In genomic region chr13:97388385-97388784, GRCh38 we compare ENCODE assay signal across 15 cellular contexts. TPM values are rescaled to one million over a fixed set of nuclear protein-coding genes. Genes with fewer than 3 reads are reported as not detected.
A peak's percentile ranks its signal among the peaks of the same experiment; 100 is the strongest.
DNase-seq lines count a peak whose midpoint lies in the region; ATAC-seq and TF ChIP-seq lines count a peak whose summit lies in the region.
"Had no signal": no experiment of that assay in that cellular context is flagged by ENCODE, and none has a peak within 500 bp of the region (broad histone marks: within the 10 kb centered on the region; RNA-seq: fewer than 3 reads in every experiment).

No MANE protein-coding gene starts in this region.

- no peak for ATAC-seq in GM21447 (IDR thresholded peaks at IDR 0.05; ENCODE audit: unreplicated experiment)

- H3K27me3 Mint-ChIP-seq in HFFc6 (ENCODE audit: insufficient read depth), result peaks cover 2% of the 10 kb centered on the region; the same call in 1 of the 2 replicates
- H3K27me3 Mint-ChIP-seq in activated T-cell treated with anti-CD3 and anti-CD28 coated beads, Interleukin-2, amount 50 U/mL, for 24 hours, result no peaks in the 10 kb centered on the region

- H3K9me3 Mint-ChIP-seq in HFFc6, result no peaks in the 10 kb centered on the region
- no peaks in the 10 kb centered on the region for H3K9me3 Mint-ChIP-seq in activated T-cell treated with anti-CD3 and anti-CD28 coated beads, Interleukin-2, amount 50 U/mL, for 24 hours

- H3K36me3 Mint-ChIP-seq in HFFc6 (ENCODE audit: low read depth), result peaks cover 28% of the 10 kb centered on the region
- H3K36me3 Mint-ChIP-seq in activated T-cell treated with anti-CD3 and anti-CD28 coated beads, Interleukin-2, amount 50 U/mL, for 24 hours (ENCODE audit: low read depth), result peaks cover 22% of the 10 kb centered on the region

- no peak overlapping the region for H3K4me3 Mint-ChIP-seq in HFFc6
- no peak overlapping the region for H3K4me3 Mint-ChIP-seq in activated T-cell treated with anti-CD3 and anti-CD28 coated beads, Interleukin-2, amount 50 U/mL, for 24 hours

- peak overlapping the region; percentile 7; the same call in 1 of the 2 replicates for H3K27ac Mint-ChIP-seq in HFFc6
- H3K27ac Mint-ChIP-seq in activated T-cell treated with anti-CD3 and anti-CD28 coated beads, Interleukin-2, amount 50 U/mL, for 24 hours, result no peak overlapping the region

- H3K27ac ChIP-seq in layer of hippocampus (ENCODE audit: low read depth, low read length), result peak overlapping the region; percentile 9
- H3K27ac ChIP-seq: thoracic aorta had no signal

- no peaks in the 10 kb centered on the region for H3K27me3 ChIP-seq in layer of hippocampus (ENCODE audit: control insufficient read depth, insufficient read depth, low read length)
- H3K27me3 ChIP-seq: Peyer's patch had no signal

- DNase-seq in CD1c-positive myeloid dendritic cell (ENCODE audit: extremely low spot score) (peak; percentile 33), HFFc6 (no peak), NOMO-1 treated with dmso at 0.1 percent for 144 hours (lab: John Stamatoyannopoulos, UW; ENCODE audit: unreplicated experiment) (peak; percentile 14), NCI-H2107 treated with DMSO at 0.1 percent for 48 hours (lab: John Stamatoyannopoulos, UW; ENCODE audit: unreplicated experiment) (no peak)
- DNase-seq in activated T-cell treated with anti-CD3 and anti-CD28 coated beads, Interleukin-2, amount 50 U/mL, for 24 hours, result no peak
- DNase-seq: activated CD4-positive, CD25-positive, alpha-beta regulatory T cell; activated gamma-delta T cell treated with Interleukin-2 at 50 U/mL for 16 hours; GOT3; left colon; NCI-H2029; NCI-H526 treated with DMSO at 0.1 percent for 48 hours; Peyer's patch had no signal

- no peak for TF ChIP-seq CTCF in HFFc6 (IDR thresholded peaks at IDR 0.05)

- peaks cover 59% of the 10 kb centered on the region for H3K4me1 Mint-ChIP-seq in HFFc6 (ENCODE audit: low read depth)
- H3K4me1 Mint-ChIP-seq in activated T-cell treated with anti-CD3 and anti-CD28 coated beads, Interleukin-2, amount 50 U/mL, for 24 hours (ENCODE audit: low read depth), result peaks cover 25% of the 10 kb centered on the region

RNA-seq across cellular contexts. Expression of gene RAP2A, which starts 45.6 kb away (rescaled TPM):
- total RNA-seq in HFFc6 (2021; fragmentation: NEBNext Ultra II Directional; extraction: Animal tissue kit (Norgen Biotek cat#: 25700)), result 10 to 100 TPM; 14.7 to 21.6 (median 18.5) TPM

Comparison
In these comparisons a context has a peak if more than half of its experiments do, and no peak if none do; other contexts are left out.
1. DNase-seq: peak in CD1c-positive myeloid dendritic cell (single experiment) and NOMO-1 treated with dmso at 0.1 percent for 144 hours (single experiment); none in HFFc6 (single experiment), NCI-H2107 treated with DMSO at 0.1 percent for 48 hours (single experiment) and activated T-cell treated with anti-CD3 and anti-CD28 coated beads, Interleukin-2, amount 50 U/mL, for 24 hours (single experiment).